In genomic region chr11:75802913-75803820, GRCh38 we compare ENCODE assay signal across 8 cellular contexts. TPM values are rescaled to one million over a fixed set of nuclear protein-coding genes. Genes with fewer than 3 reads are reported as not detected.
DNase-seq lines count a peak whose midpoint lies in the region; ATAC-seq and TF ChIP-seq lines count a peak whose summit lies in the region.

No MANE protein-coding gene starts in this region.

- peaks cover 0 to 52% of the 10 kb centered on the region in 2 experiments for H3K36me3 ChIP-seq in mesenchymal stem cell (ENCODE audit: control insufficient read depth in 1 of 2, insufficient read depth in 2 of 2, low read depth in 1 of 2, low read length in 2 of 2)

- no peak overlapping the region for H3K4me3 Mint-ChIP-seq in activated CD8-positive, alpha-beta T cell treated with anti-CD3 and anti-CD28 coated beads for 36 hours

- intact Hi-C loops in activated CD8-positive, alpha-beta T cell treated with anti-CD3 and anti-CD28 coated beads for 36 hours (cut with micrococcal nuclease): loop anchor here (2.0 to 5.0 kb wide), 2 partner anchors 64 to 349 kb away; no protein-coding TSS in a partner anchor

- no peak overlapping the region for H2AFZ ChIP-seq in mesenchymal stem cell (ENCODE audit: low read depth, low read length)

- H3K18ac ChIP-seq in mesenchymal stem cell (ENCODE audit: low read depth in 1 of 2, low read length in 2 of 2): no peak overlapping the region

- H3K4me2 ChIP-seq in mesenchymal stem cell (ENCODE audit: low read length, poor library complexity, severe bottlenecking): no peak overlapping the region

- no peak overlapping the region for H3K23ac ChIP-seq in mesenchymal stem cell (ENCODE audit: low read length in 2 of 2)

- H4K8ac ChIP-seq in mesenchymal stem cell (ENCODE audit: low read length): no peak overlapping the region

- no peak overlapping the region for H2BK120ac ChIP-seq in mesenchymal stem cell (ENCODE audit: low read depth, low read length)

- H3K27me3 Mint-ChIP-seq in activated CD8-positive, alpha-beta T cell treated with anti-CD3 and anti-CD28 coated beads for 36 hours: no peaks in the 10 kb centered on the region

- no peak overlapping the region for H2BK15ac ChIP-seq in mesenchymal stem cell (ENCODE audit: low read depth, poor library complexity, severe bottlenecking)

- no peak overlapping the region for H3K4me3 ChIP-seq in mesenchymal stem cell (ENCODE audit: insufficient read depth in 1 of 2, low read depth in 1 of 2, low read length in 2 of 2)

- H3K27ac ChIP-seq in mesenchymal stem cell (ENCODE audit: low read length, poor library complexity, severe bottlenecking): no peak overlapping the region

- no peak overlapping the region for H2BK5ac ChIP-seq in mesenchymal stem cell (ENCODE audit: low read depth, low read length, poor library complexity, severe bottlenecking)

- no peaks in the 10 kb centered on the region for H3K79me1 ChIP-seq in mesenchymal stem cell (replicated peaks; ENCODE audit: low read length, poor library complexity, severe bottlenecking)

- peak; percentile 84 for TF ChIP-seq CTCF in activated CD8-positive, alpha-beta T cell treated with anti-CD3 and anti-CD28 coated beads for 36 hours (IDR thresholded peaks at IDR 0.05)

- H2BK12ac ChIP-seq in mesenchymal stem cell (ENCODE audit: low read length in 2 of 2): no peak overlapping the region

- no peaks in the 10 kb centered on the region for H3K27me3 ChIP-seq in mesenchymal stem cell (ENCODE audit: control insufficient read depth in 1 of 2, insufficient read depth in 1 of 2, low read length in 2 of 2)

- POLR2A ChIA-PET in activated CD8-positive, alpha-beta T cell treated with anti-CD3 and anti-CD28 coated beads for 36 hours (lab: Charles Lee): no interaction called here

- H3K14ac ChIP-seq in mesenchymal stem cell (ENCODE audit: low read length in 2 of 2): no peak overlapping the region

- H3K4me1 ChIP-seq in mesenchymal stem cell (ENCODE audit: control insufficient read depth, insufficient read depth, low read depth, low read length): no peaks in the 10 kb centered on the region

- no peak overlapping the region for H3K4ac ChIP-seq in mesenchymal stem cell (ENCODE audit: low read depth in 1 of 2, low read length in 2 of 2)

- peak overlapping the region; percentile 12 for H3K9ac ChIP-seq in mesenchymal stem cell (ENCODE audit: low read length)

- no peaks in the 10 kb centered on the region for H3K36me3 Mint-ChIP-seq in activated CD8-positive, alpha-beta T cell treated with anti-CD3 and anti-CD28 coated beads for 36 hours (ENCODE audit: low read depth)

- H3K27ac Mint-ChIP-seq in activated CD8-positive, alpha-beta T cell treated with anti-CD3 and anti-CD28 coated beads for 36 hours: no peak overlapping the region

- no peak overlapping the region for H4K91ac ChIP-seq in mesenchymal stem cell (ENCODE audit: low read length)

- no peak overlapping the region for H2AK5ac ChIP-seq in mesenchymal stem cell (ENCODE audit: low read length, severe bottlenecking)

- 48% methylated on average over 7 of the region's 10 CpGs for WGBS in mesenchymal stem cell

- no peaks in the 10 kb centered on the region for H3K4me1 Mint-ChIP-seq in activated CD8-positive, alpha-beta T cell treated with anti-CD3 and anti-CD28 coated beads for 36 hours (ENCODE audit: low read depth)

- no peaks in the 10 kb centered on the region for H3K9me3 Mint-ChIP-seq in activated CD8-positive, alpha-beta T cell treated with anti-CD3 and anti-CD28 coated beads for 36 hours

- H3K9me3 ChIP-seq in mesenchymal stem cell (ENCODE audit: control insufficient read depth, low read length): no peaks in the 10 kb centered on the region

- DNase-seq in NCI-H446 (lab: John Stamatoyannopoulos, UW) (peak; percentile 44 to 76), NCI-H446 treated with DMSO at 0.1 percent for 48 hours (lab: John Stamatoyannopoulos, UW) (no peak), NCI-H82 treated with DMSO at 0.1 percent for 48 hours (lab: John Stamatoyannopoulos, UW; ENCODE audit: unreplicated experiment) (peak; percentile 22), mesenchymal stem cell (peak; percentile 72)
- peak; percentile 84 for DNase-seq in activated CD8-positive, alpha-beta T cell treated with anti-CD3 and anti-CD28 coated beads for 36 hours
- peak; percentile 60 for DNase-seq in effector CD8-positive, alpha-beta T cell (lab: John Stamatoyannopoulos, UW)
- peak; percentile 37 to 45 for DNase-seq in stimulated activated CD8-positive, alpha-beta memory T cell treated with anti-CD3 and anti-CD28 coated beads, Interleukin-2, amount 100 ng/mL, for 1 hour (ENCODE audit: low read depth in 2 of 2)

- ATAC-seq in HG03108 (IDR thresholded peaks at IDR 0.05; ENCODE audit: unreplicated experiment): peak; percentile 50
- ATAC-seq in activated CD8-positive, alpha-beta T cell treated with anti-CD3 and anti-CD28 coated beads for 36 hours: peak; percentile 99

- CTCF ChIA-PET in activated CD8-positive, alpha-beta T cell treated with anti-CD3 and anti-CD28 coated beads for 36 hours (lab: Charles Lee): interaction anchor here (0.6 to 3.0 kb wide), 42 partner anchors 9 to 576 kb away, joined by 3 to 119 read pairs (median 4); partner anchors contain the start of gene UVRAG

RNA-seq across cellular contexts. Expression of gene UVRAG, which starts 11.8 kb away (rescaled TPM):
- 10 to 100 TPM; 14.4 to 15.7 TPM for total RNA-seq in activated CD8-positive, alpha-beta T cell treated with anti-CD3 and anti-CD28 coated beads for 36 hours
- polyA plus RNA-seq in mesenchymal stem cell (2013, experiment 1 of 2): 10.1 TPM
- polyA plus RNA-seq in mesenchymal stem cell (2013, experiment 2 of 2): 10.5 TPM

RNA-seq across cellular contexts. Expression of gene DGAT2, which starts 34.6 kb away (rescaled TPM):
- 1 to 10 TPM; 1.7 to 1.8 TPM for total RNA-seq in activated CD8-positive, alpha-beta T cell treated with anti-CD3 and anti-CD28 coated beads for 36 hours
- polyA plus RNA-seq in mesenchymal stem cell (2013, experiment 1 of 2): 0.35 TPM
- 0.56 TPM for polyA plus RNA-seq in mesenchymal stem cell (2013, experiment 2 of 2)
